In the genomic region with DNA sequence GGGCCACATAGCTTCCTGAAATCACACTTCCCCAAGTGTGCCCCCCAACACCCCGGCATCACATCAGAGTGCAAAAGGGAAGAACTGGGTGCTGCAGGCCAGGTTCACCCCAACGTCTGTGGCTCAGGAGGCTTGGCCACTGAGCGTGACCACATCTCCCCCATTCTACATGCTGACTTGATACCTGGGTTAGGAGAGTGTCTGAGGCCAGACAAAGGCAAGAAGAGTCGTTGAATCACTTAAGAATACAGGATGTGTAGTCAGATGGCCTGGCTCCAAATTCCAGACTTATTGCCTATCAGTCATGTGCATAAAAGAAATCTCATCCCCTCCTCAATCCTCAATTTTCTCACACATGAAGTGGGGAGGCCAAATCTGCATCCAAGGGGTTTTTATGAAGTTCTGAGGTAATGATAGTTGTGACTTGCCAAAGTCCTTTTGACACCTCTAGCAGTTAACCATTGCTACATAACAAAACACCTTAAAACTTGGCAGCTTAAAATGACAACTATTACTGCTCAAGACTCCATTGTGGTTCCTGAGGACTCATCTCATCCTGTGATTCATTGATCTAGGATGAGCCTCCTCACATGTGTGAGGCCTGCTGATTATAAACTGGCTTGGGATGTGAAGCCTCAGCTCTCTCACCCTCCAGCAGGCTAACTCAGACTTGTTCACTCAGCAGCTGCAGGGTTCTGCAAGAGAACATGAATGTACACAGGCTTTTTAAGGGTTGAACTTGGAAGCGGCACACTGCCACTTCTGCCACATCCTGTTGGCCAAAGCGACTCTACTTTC, we compare ENCODE assay signal across 11 cellular contexts.
DNase-seq lines count a peak whose midpoint lies in the region; ATAC-seq and TF ChIP-seq lines count a peak whose summit lies in the region.
"Had no signal": no experiment of that assay in that cellular context is flagged by ENCODE, and none has a peak within 500 bp of the region (broad histone marks: within the 10 kb centered on the region; RNA-seq: fewer than 3 reads in every experiment).

No MANE protein-coding gene starts in this region.

- no peaks in the 10 kb centered on the region for H4K20me1 ChIP-seq in DND-41 (ENCODE audit: insufficient read depth, low read length)

- H3K27me3 ChIP-seq in DND-41 (ENCODE audit: insufficient read depth, low read length, poor library complexity) (no peaks in the 10 kb centered on the region), transverse colon (no peaks in the 10 kb centered on the region)

- peaks cover 5% of the 10 kb centered on the region for H3K9me3 ChIP-seq in DND-41 (ENCODE audit: insufficient read depth, low read length, severe bottlenecking)
- peaks cover 5 to 7% of the 10 kb centered on the region in 2 donors for H3K9me3 ChIP-seq in transverse colon

- POLR2A ChIA-PET in AG04449 (lab: Yijun Ruan, JAX), result no interaction called here

- no peak overlapping the region for H2AFZ ChIP-seq in DND-41 (ENCODE audit: low read depth, low read length)

- TF ChIP-seq CTCF in AG04449 (IDR thresholded peaks at IDR 0.05; ENCODE audit: insufficient read depth, low read length, missing control alignments) (no peak), DND-41 (IDR thresholded peaks at IDR 0.05; ENCODE audit: borderline replicate concordance, extremely low read depth, low read length, poor library complexity, severe bottlenecking) (no peak), transverse colon (IDR thresholded peaks at IDR 0.05) (no peak)

- in situ Hi-C loops in transverse colon (cut with MboI; ENCODE audit: low pct_ligation_motif_present in 1 of 4, low pct_unique_long_range_greater_than_20kb in 1 of 4, low sequenced_read_pairs in 3 of 4), result no loop called here

- peak; percentile 33; the same call in 2 of the 3 replicates for ATAC-seq in DND-41 (ENCODE audit: insufficient read depth, low read depth)
- ATAC-seq in SK-N-SH treated with all-trans-retinoic acid at 6 μM for 48 hours, result peak; percentile 88
- ATAC-seq in HG02981 (IDR thresholded peaks at IDR 0.05; ENCODE audit: unreplicated experiment), result no peak
- ATAC-seq: left cardiac atrium had no signal

- CTCF ChIA-PET in AG04449 (lab: Yijun Ruan, JAX), result no interaction called here

- DNase-seq in AG04449 (ENCODE audit: low read depth, low spot score) (peak; percentile 53), DND-41 (no peak), glomerular visceral epithelial cell (ENCODE audit: extremely low spot score) (peak; percentile 79), germinal center (ENCODE audit: low spot score) (no peak), NCI-H748 treated with DMSO at 0.1 percent for 48 hours (lab: John Stamatoyannopoulos, UW) (no peak), transverse colon (no peak)
- DNase-seq: left cardiac atrium, NCI-H1048 had no signal

- no peaks in the 10 kb centered on the region for H3K36me3 ChIP-seq in DND-41 (ENCODE audit: insufficient read depth, low read length)
- H3K36me3 ChIP-seq in transverse colon, result no peaks in the 10 kb centered on the region
- H3K36me3 ChIP-seq: HAP-1 had no signal

- WGBS in transverse colon (ENCODE audit: low coverage in 1 of 2), 2 donors, result 77 to 100% methylated on average over 2 to 6 of the region's 6 CpGs

- H3K4me1 ChIP-seq in DND-41 (ENCODE audit: insufficient read depth, low read length) (no peaks in the 10 kb centered on the region), transverse colon (no peaks in the 10 kb centered on the region)
- H3K4me1 ChIP-seq: HAP-1 had no signal

- no peak overlapping the region for H3K4me2 ChIP-seq in DND-41 (ENCODE audit: insufficient read depth, low read length)

- H3K9ac ChIP-seq in DND-41 (ENCODE audit: low read depth, low read length), result no peak overlapping the region

- intact Hi-C loops in transverse colon (cut with DNase I; ENCODE audit: low total_unique reads), result no loop called here

- no peak for TF ChIP-seq EP300 in transverse colon (IDR thresholded peaks at IDR 0.05; ENCODE audit: low read depth)

- H3K27ac ChIP-seq in DND-41 (ENCODE audit: low read length), result no peak overlapping the region
- no peak overlapping the region for H3K27ac ChIP-seq in transverse colon

- H3K4me3 ChIP-seq in AG04449 (ENCODE audit: low read depth, low read length) (no peak overlapping the region), DND-41 (ENCODE audit: low read depth in 1 of 2, low read length in 2 of 2) (no peak overlapping the region), transverse colon (no peak overlapping the region)
- H3K4me3 ChIP-seq: HAP-1 had no signal

- no peak for TF ChIP-seq POLR2A in transverse colon (IDR thresholded peaks at IDR 0.05)

- no peaks in the 10 kb centered on the region for H3K79me2 ChIP-seq in DND-41 (ENCODE audit: insufficient read depth, low read length)

TF ChIP-seq in SK-N-SH treated with all-trans-retinoic acid at 6 μM for 48 hours, 23 proteins besides CTCF, POLR2A, EP300 and RAD21:
- TF ChIP-seq, protein P1, sequence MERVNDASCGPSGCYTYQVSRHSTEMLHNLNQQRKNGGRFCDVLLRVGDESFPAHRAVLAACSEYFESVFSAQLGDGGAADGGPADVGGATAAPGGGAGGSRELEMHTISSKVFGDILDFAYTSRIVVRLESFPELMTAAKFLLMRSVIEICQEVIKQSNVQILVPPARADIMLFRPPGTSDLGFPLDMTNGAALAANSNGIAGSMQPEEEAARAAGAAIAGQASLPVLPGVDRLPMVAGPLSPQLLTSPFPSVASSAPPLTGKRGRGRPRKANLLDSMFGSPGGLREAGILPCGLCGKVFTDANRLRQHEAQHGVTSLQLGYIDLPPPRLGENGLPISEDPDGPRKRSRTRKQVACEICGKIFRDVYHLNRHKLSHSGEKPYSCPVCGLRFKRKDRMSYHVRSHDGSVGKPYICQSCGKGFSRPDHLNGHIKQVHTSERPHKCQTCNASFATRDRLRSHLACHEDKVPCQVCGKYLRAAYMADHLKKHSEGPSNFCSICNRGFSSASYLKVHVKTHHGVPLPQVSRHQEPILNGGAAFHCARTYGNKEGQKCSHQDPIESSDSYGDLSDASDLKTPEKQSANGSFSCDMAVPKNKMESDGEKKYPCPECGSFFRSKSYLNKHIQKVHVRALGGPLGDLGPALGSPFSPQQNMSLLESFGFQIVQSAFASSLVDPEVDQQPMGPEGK (CRISPR knock-in tag; IDR thresholded peaks at IDR 0.05; ENCODE audit: borderline replicate concordance), result no peak
- TF ChIP-seq RARB (CRISPR knock-in tag; IDR thresholded peaks at IDR 0.05) (no peak), TOX (CRISPR knock-in tag; IDR thresholded peaks at IDR 0.05; ENCODE audit: borderline replicate concordance) (no peak), ZNF70 (CRISPR knock-in tag; IDR thresholded peaks at IDR 0.05) (no peak), ARNTL (CRISPR knock-in tag; IDR thresholded peaks at IDR 0.05; ENCODE audit: borderline replicate concordance, low read depth) (no peak), ZFP30 (CRISPR knock-in tag; IDR thresholded peaks at IDR 0.05) (no peak)

Comparison
In these comparisons a context has a peak if more than half of its experiments do, and no peak if none do; other contexts are left out.
1. DNase-seq: peak in AG04449 (single experiment) and glomerular visceral epithelial cell (single experiment); none in DND-41 (single experiment), germinal center (single experiment), NCI-H748 treated with DMSO at 0.1 percent for 48 hours (single experiment) and transverse colon (single experiment).